ENCODE assay signal across 8 cellular contexts in the genomic region with DNA sequence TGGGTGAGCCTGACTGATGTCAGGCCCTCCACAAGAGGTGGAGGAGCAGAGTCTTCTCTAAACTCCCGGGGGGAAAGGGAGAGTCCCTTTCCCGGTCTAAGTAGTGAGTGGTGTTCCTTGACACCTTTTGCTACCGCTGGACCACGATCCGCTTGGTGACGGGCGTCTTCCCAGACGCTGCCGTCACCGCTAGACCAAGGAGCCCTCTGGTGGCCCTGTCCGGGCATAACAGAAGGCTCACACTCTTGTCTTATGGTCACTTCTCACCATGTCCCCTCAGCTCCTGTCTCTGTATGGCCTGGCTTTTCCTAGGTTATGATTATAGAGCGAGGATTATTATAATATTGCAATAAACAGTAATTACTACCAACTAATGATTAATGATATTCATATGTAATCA. TPM values are rescaled to one million over a fixed set of nuclear protein-coding genes. Genes with fewer than 3 reads are reported as not detected.
A peak's percentile ranks its signal among the peaks of the same experiment; 100 is the strongest.
DNase-seq lines count a peak whose midpoint lies in the region; ATAC-seq and TF ChIP-seq lines count a peak whose summit lies in the region.
"Not testable (repeated sequence)": the region's sequence is repeated elsewhere in the genome, so short reads cannot be mapped to it uniquely, and the experiment has no call there.

No MANE protein-coding gene starts in this region.

- peak; percentile 35 for TF ChIP-seq CTCF in DOHH2 (IDR thresholded peaks at IDR 0.05; ENCODE audit: low read depth, low read length, poor library complexity, severe bottlenecking)
- TF ChIP-seq CTCF in OCI-LY3 (IDR thresholded peaks at IDR 0.05; ENCODE audit: low read depth, low read length) = peak; percentile 36
- peak; percentile 55 for TF ChIP-seq CTCF in foreskin fibroblast (IDR thresholded peaks at IDR 0.05; ENCODE audit: low read depth, low read length)
- TF ChIP-seq CTCF in spleen (IDR thresholded peaks at IDR 0.05 in 8 of 11, conservative IDR thresholded peaks at IDR 0.05 in 3 of 11) = peak; percentile 45 to 89 (median 77)
- peak; percentile 60 for TF ChIP-seq CTCF in thoracic aorta (IDR thresholded peaks at IDR 0.05)

- not testable (repeated sequence) for H3K9me3 ChIP-seq in DOHH2 (ENCODE audit: control insufficient read depth, insufficient read depth, low read length); OCI-LY3 (ENCODE audit: insufficient read depth, low read length); spleen; thoracic aorta

- not testable (repeated sequence) for H3K9me3 Mint-ChIP-seq in activated CD4-positive, alpha-beta memory T cell treated with anti-CD3 and anti-CD28 coated beads for 36 hours; memory B cell

- H3K36me3 ChIP-seq in DOHH2 (ENCODE audit: control insufficient read depth, low read length) = peaks cover 88% of the 10 kb centered on the region
- H3K36me3 ChIP-seq in OCI-LY3 (replicated peaks; ENCODE audit: low read depth, low read length) = peaks cover 42% of the 10 kb centered on the region
- peaks cover 0 to 73% (median 0%) of the 10 kb centered on the region in 6 donors for H3K36me3 ChIP-seq in spleen
- not testable (repeated sequence) for H3K36me3 ChIP-seq in thoracic aorta

- POLR2A ChIA-PET in activated CD4-positive, alpha-beta memory T cell treated with anti-CD3 and anti-CD28 coated beads for 36 hours (lab: Charles Lee) = not testable (repeated sequence)

- CTCF ChIA-PET in activated CD4-positive, alpha-beta memory T cell treated with anti-CD3 and anti-CD28 coated beads for 36 hours (lab: Charles Lee) = interaction anchor here (0.9 to 6.9 kb wide), 10 partner anchors 8 to 93 kb away, joined by 3 to 96 read pairs (median 4); partner anchors contain the start of gene SPATA2L

- not testable (repeated sequence) for H3K9me2 ChIP-seq in DOHH2 (replicated peaks; ENCODE audit: control insufficient read depth, low read length)

- not testable (repeated sequence) for H3K27me3 Mint-ChIP-seq in activated CD4-positive, alpha-beta memory T cell treated with anti-CD3 and anti-CD28 coated beads for 36 hours; memory B cell

- H3K27ac ChIP-seq in DOHH2 (ENCODE audit: low read depth, low read length); OCI-LY3 (ENCODE audit: low read length); spleen; thoracic aorta: not testable (repeated sequence)

- not testable (repeated sequence) for H3K4me1 ChIP-seq in DOHH2 (ENCODE audit: control insufficient read depth, low read length); OCI-LY3 (ENCODE audit: low read length); spleen; thoracic aorta (ENCODE audit: control insufficient read depth in 1 of 2, low read depth in 2 of 2)

- intact Hi-C loops in activated CD4-positive, alpha-beta memory T cell treated with anti-CD3 and anti-CD28 coated beads for 36 hours (cut with micrococcal nuclease) = loop anchor here (1.0 kb wide), 2 partner anchors 87 to 93 kb away; no protein-coding TSS in a partner anchor
- intact Hi-C loops in spleen (cut with DNase I; ENCODE audit: low total_unique reads) = loop anchor here (5.0 kb wide), 1 partner anchor 91 kb away; the partner anchor contains the start of gene SPATA2L

- H3K4me3 Mint-ChIP-seq in activated CD4-positive, alpha-beta memory T cell treated with anti-CD3 and anti-CD28 coated beads for 36 hours; memory B cell: not testable (repeated sequence)

- peak; percentile 66 for DNase-seq in activated CD4-positive, alpha-beta memory T cell treated with anti-CD3 and anti-CD28 coated beads for 36 hours
- DNase-seq in astrocyte of the hippocampus (ENCODE audit: low read depth, low spot score) (peak; percentile 48), foreskin fibroblast (peak; percentile 26 to 60), memory B cell (ENCODE audit: low spot score in 2 of 2) (peak; percentile 53 to 58), spleen (peak; percentile 89)
- not testable (repeated sequence) for DNase-seq in thoracic aorta (ENCODE audit: low spot score)

- not testable (repeated sequence) for H3K4me2 ChIP-seq in DOHH2 (ENCODE audit: low read length); OCI-LY3 (ENCODE audit: low read length)

- not testable (repeated sequence) for H2AFZ ChIP-seq in OCI-LY3 (ENCODE audit: low read depth, low read length)

- not testable (repeated sequence) for H3K27me3 ChIP-seq in DOHH2 (ENCODE audit: control insufficient read depth, low read length); OCI-LY3 (ENCODE audit: low read depth, low read length); spleen (replicated peaks in 1 of 7); thoracic aorta (replicated peaks; ENCODE audit: insufficient read depth)

- not testable (repeated sequence) for H3K9ac ChIP-seq in OCI-LY3 (ENCODE audit: low read length)

- WGBS in spleen, 5 donors = 17 to 35% (median 18%) methylated on average over 12 of the region's 12 CpGs

- H3K79me2 ChIP-seq in DOHH2 (ENCODE audit: control insufficient read depth, low read length) = peaks cover 50% of the 10 kb centered on the region
- H3K79me2 ChIP-seq in OCI-LY3 (ENCODE audit: low read length) = not testable (repeated sequence)

- not testable (repeated sequence) for ATAC-seq in memory B cell (ENCODE audit: low read depth); thoracic aorta (ENCODE audit: insufficient number of reproducible peaks, low FRiP score, low read depth)

- H3F3A ChIP-seq in DOHH2 (ENCODE audit: control insufficient read depth, insufficient read depth) = not testable (repeated sequence)

- not testable (repeated sequence) for H3K4me3 ChIP-seq in DOHH2 (ENCODE audit: low read length); OCI-LY3 (ENCODE audit: low read length); foreskin fibroblast (ENCODE audit: low read depth in 1 of 2, low read length in 2 of 2); spleen; thoracic aorta

- not testable (repeated sequence) for H3K27ac Mint-ChIP-seq in activated CD4-positive, alpha-beta memory T cell treated with anti-CD3 and anti-CD28 coated beads for 36 hours; memory B cell

- H4K20me1 ChIP-seq in DOHH2 (ENCODE audit: control insufficient read depth, insufficient read depth, low read depth, low read length); OCI-LY3 (ENCODE audit: insufficient read depth, low read length): not testable (repeated sequence)

- TF ChIP-seq POLR2A in spleen (IDR thresholded peaks at IDR 0.05) = not testable (repeated sequence)

- H3K36me3 Mint-ChIP-seq in activated CD4-positive, alpha-beta memory T cell treated with anti-CD3 and anti-CD28 coated beads for 36 hours = peaks cover 52% of the 10 kb centered on the region
- not testable (repeated sequence) for H3K36me3 Mint-ChIP-seq in memory B cell

- H3K4me1 Mint-ChIP-seq in activated CD4-positive, alpha-beta memory T cell treated with anti-CD3 and anti-CD28 coated beads for 36 hours (ENCODE audit: low read depth); memory B cell: not testable (repeated sequence)

RNA-seq across cellular contexts. Expression of gene FANCA, which starts 23.4 kb away (rescaled TPM):
- 100 to 1,000 TPM in 1 of 2 experiments, 10 to 100 TPM in 1; 99.4 to 103 TPM for total RNA-seq in activated CD4-positive, alpha-beta memory T cell treated with anti-CD3 and anti-CD28 coated beads for 36 hours
- total RNA-seq in spleen (10 to 100 TPM; 15.7 to 28.9 (median 18.0) TPM), thoracic aorta (1 to 10 TPM; 2.5 to 3.7 TPM)
- 10 to 100 TPM; 11.5 to 15.3 (median 14.5) TPM for polyA plus RNA-seq in spleen

RNA-seq across cellular contexts. Expression of gene SPIRE2, which starts 35.2 kb away (rescaled TPM):
- total RNA-seq in activated CD4-positive, alpha-beta memory T cell treated with anti-CD3 and anti-CD28 coated beads for 36 hours = 1 to 10 TPM in 1 of 2 experiments, under 1 TPM in 1; 0.63 to 1.4 TPM
- total RNA-seq in spleen (1 to 10 TPM; 1.2 to 3.2 (median 2.8) TPM), thoracic aorta (1 to 10 TPM in 1 of 2 donors, not detected in 1; 2.0 TPM)
- 1 to 10 TPM in 1 of 3 donors, under 1 TPM in 2; 0.80 to 1.3 (median 0.98) TPM for polyA plus RNA-seq in spleen
